Comparison of ENCODE assay signal across 35 cellular contexts in genomic region chr4:123529278-123529568, GRCh38.
"Had no signal": no experiment of that assay in that cellular context is flagged by ENCODE, and none has a peak within 500 bp of the region (broad histone marks: within the 10 kb centered on the region; RNA-seq: fewer than 3 reads in every experiment).

No MANE protein-coding gene starts in this region.

- DNase-seq: activated B cell treated with CpG ODN at 0.5 μM for 24 hours; activated CD4-positive, alpha-beta memory T cell treated with anti-CD3 and anti-CD28 coated beads for 36 hours; activated CD4-positive, alpha-beta T cell treated with anti-CD3 and anti-CD28 coated beads for 4 hours; activated CD4-positive, alpha-beta T cell treated with anti-CD3 and anti-CD28 coated beads, Interleukin-2, amount 50 U/mL, for 1 hour; activated CD4-positive, CD25-positive, alpha-beta regulatory T cell treated with anti-CD3 and anti-CD28 coated beads, Interleukin-2, amount 50 U/mL, for 72 hours; activated CD8-positive, alpha-beta memory T cell treated with anti-CD3 and anti-CD28 coated beads, Interleukin-2, amount 50 U/mL, for 4 hours; activated gamma-delta T cell treated with Interleukin-2 at 50 U/mL for 16 hours; activated naive CD4-positive, alpha-beta T cell treated with anti-CD3 and anti-CD28 coated beads for 36 hours; activated T-cell treated with anti-CD3 and anti-CD28 coated beads for 4 hours; activated T-cell treated with anti-CD3 and anti-CD28 coated beads, Interleukin-2, amount 50 U/mL, for 4 hours; adrenal gland; body of pancreas; caudate nucleus; cerebellar nuclear complex; Karpas-422; MG63; NCI-H1092; NCI-H146; NCI-H187; NCI-H2029 treated with DMSO at 0.1 percent for 48 hours; NCI-H2107; NCI-H2171; NCI-H510A; NCI-H526; NCI-H748 treated with DMSO at 0.1 percent for 48 hours; NK-92 treated with Interleukin-12 subunit alpha and Interleukin-12 subunit beta, amount 100 ng/mL, for 24 hours; PC-3; Right ventricle myocardium superior; SW 1271; T-helper 1 cell; T-helper 2 cell; T-helper 9 cell had no signal

- H3K4me1 ChIP-seq: adrenal gland, body of pancreas had no signal

- ATAC-seq: activated naive CD4-positive, alpha-beta T cell treated with anti-CD3 and anti-CD28 coated beads, Interleukin-2, amount 50 U/mL, for 72 hours; activated T-cell treated with anti-CD3 and anti-CD28 coated beads, Interleukin-2, amount 50 U/mL, for 4 hours; body of pancreas; PC-3 had no signal

- FAIRE-seq: astrocyte had no signal

- H3K27me3 ChIP-seq: adrenal gland, body of pancreas, MG63 had no signal

- H3K9me3 ChIP-seq: adrenal gland, body of pancreas had no signal

- H3K36me3 ChIP-seq: adrenal gland, MG63 had no signal

- H3K27ac ChIP-seq: adrenal gland, body of pancreas, VCaP had no signal

- H3K4me3 ChIP-seq: adrenal gland, body of pancreas, MG63 had no signal
